ENCODE assay signal across 13 cellular contexts in genomic region chr12:65876898-65877721, GRCh38. TPM values are rescaled to one million over a fixed set of nuclear protein-coding genes. Genes with fewer than 3 reads are reported as not detected.
DNase-seq lines count a peak whose midpoint lies in the region; ATAC-seq and TF ChIP-seq lines count a peak whose summit lies in the region.
"Had no signal": no experiment of that assay in that cellular context is flagged by ENCODE, and none has a peak within 500 bp of the region (broad histone marks: within the 10 kb centered on the region; RNA-seq: fewer than 3 reads in every experiment).

No MANE protein-coding gene starts in this region.

- no peak overlapping the region for H4K8ac ChIP-seq in neuronal stem cell (ENCODE audit: low read depth, low read length)

- no peak overlapping the region for H2AK5ac ChIP-seq in neuronal stem cell (ENCODE audit: low read depth, low read length)

- no peaks in the 10 kb centered on the region for H3K9me3 ChIP-seq in fibroblast of lung (ENCODE audit: control insufficient read depth, insufficient read depth, low read depth, low read length)
- no peaks in the 10 kb centered on the region for H3K9me3 ChIP-seq in neuronal stem cell (replicated peaks in 1 of 2; ENCODE audit: control insufficient read depth in 2 of 2, insufficient read depth in 1 of 2, low read depth in 1 of 2, low read length in 2 of 2)
- H3K9me3 ChIP-seq: BLaER1 treated with 17β-estradiol and CSF1 and Interleukin-3, amounts not matched to agents 10 nM and 100 nM had no signal

- no peaks in the 10 kb centered on the region for H3K36me3 ChIP-seq in fibroblast of lung (ENCODE audit: control insufficient read depth, insufficient read depth, low read length)
- peaks cover 0 to 45% of the 10 kb centered on the region in 2 donors for H3K36me3 ChIP-seq in neuronal stem cell (replicated peaks in 1 of 2; ENCODE audit: control insufficient read depth in 2 of 2, insufficient read depth in 2 of 2, low read length in 2 of 2)
- H3K36me3 ChIP-seq: BLaER1 treated with 17β-estradiol and CSF1 and Interleukin-3, amounts not matched to agents 10 nM and 100 nM had no signal

- H3K27ac ChIP-seq in RWPE1, result peak overlapping the region; percentile 67
- H3K27ac ChIP-seq in fibroblast of lung (ENCODE audit: insufficient read depth, low read length), result no peak overlapping the region
- H3K27ac ChIP-seq in neuronal stem cell (replicated peaks; ENCODE audit: low read length), result peak overlapping the region; percentile 56
- H3K27ac ChIP-seq: BLaER1 treated with 17β-estradiol and CSF1 and Interleukin-3, amounts not matched to agents 10 nM and 100 nM had no signal

- no peaks in the 10 kb centered on the region for H3K9me3 Mint-ChIP-seq in stimulated activated memory B cell treated with anti-CD40 and anti-IgM and Interleukin-4, amounts not matched to agents 10 μg/mL and 1 μg/mL and 100 μg/mL, for 72 hours
- H3K9me3 Mint-ChIP-seq: activated CD8-positive, alpha-beta T cell treated with anti-CD3 and anti-CD28 coated beads for 36 hours; activated naive CD4-positive, alpha-beta T cell treated with anti-CD3 and anti-CD28 coated beads, Interleukin-2, amount 50 U/mL, for 24 hours had no signal

- H3K4me1 ChIP-seq in fibroblast of lung (ENCODE audit: control insufficient read depth, extremely low read depth, insufficient read depth, low read length), result peaks cover 22% of the 10 kb centered on the region
- H3K4me1 ChIP-seq in neuronal stem cell (ENCODE audit: control insufficient read depth in 2 of 2, insufficient read depth in 1 of 2, low read depth in 1 of 2, low read length in 2 of 2), result peaks cover 15 to 20% of the 10 kb centered on the region in 2 donors

- H3K36me3 Mint-ChIP-seq in stimulated activated memory B cell treated with anti-CD40 and anti-IgM and Interleukin-4, amounts not matched to agents 10 μg/mL and 1 μg/mL and 100 μg/mL, for 72 hours, result no peaks in the 10 kb centered on the region
- H3K36me3 Mint-ChIP-seq: activated naive CD4-positive, alpha-beta T cell treated with anti-CD3 and anti-CD28 coated beads, Interleukin-2, amount 50 U/mL, for 24 hours had no signal

- no peak overlapping the region for H3K14ac ChIP-seq in neuronal stem cell (ENCODE audit: low read length)

- H3K4me1 Mint-ChIP-seq in stimulated activated memory B cell treated with anti-CD40 and anti-IgM and Interleukin-4, amounts not matched to agents 10 μg/mL and 1 μg/mL and 100 μg/mL, for 72 hours, result peaks cover 5% of the 10 kb centered on the region
- H3K4me1 Mint-ChIP-seq: activated naive CD4-positive, alpha-beta T cell treated with anti-CD3 and anti-CD28 coated beads, Interleukin-2, amount 50 U/mL, for 24 hours had no signal

- peaks cover 23% of the 10 kb centered on the region for H3K27me3 Mint-ChIP-seq in stimulated activated memory B cell treated with anti-CD40 and anti-IgM and Interleukin-4, amounts not matched to agents 10 μg/mL and 1 μg/mL and 100 μg/mL, for 72 hours

- H3K79me1 ChIP-seq in neuronal stem cell (ENCODE audit: low read depth, low read length), result no peaks in the 10 kb centered on the region

- TF ChIP-seq CTCF in GM12865 (IDR thresholded peaks at IDR 0.05; ENCODE audit: insufficient read depth, low read depth, low read length, missing control alignments) (no peak), RWPE1 (conservative IDR thresholded peaks at IDR 0.05; ENCODE audit: low read depth) (no peak), fibroblast of lung (conservative IDR thresholded peaks at IDR 0.05 in 1 of 2, IDR thresholded peaks at IDR 0.05 in 1 of 2; ENCODE audit: low read depth in 1 of 2, low read length in 2 of 2) (no peak)

- H3K9ac ChIP-seq in fibroblast of lung (ENCODE audit: insufficient read depth, low read length) (no peak overlapping the region), neuronal stem cell (ENCODE audit: low read depth, low read length, poor library complexity) (no peak overlapping the region)
- H3K9ac ChIP-seq: BLaER1 treated with 17β-estradiol and CSF1 and Interleukin-3, amounts not matched to agents 10 nM and 100 nM had no signal

- peak overlapping the region; percentile 21 for H3K4me2 ChIP-seq in fibroblast of lung (ENCODE audit: extremely low read depth, insufficient read depth, low read length)
- H3K4me2 ChIP-seq in neuronal stem cell (ENCODE audit: insufficient read depth, low read length, poor library complexity, severe bottlenecking), result peak overlapping the region; percentile 35

- H2BK15ac ChIP-seq in neuronal stem cell (ENCODE audit: low read length), result no peak overlapping the region

- no peak overlapping the region for H2BK5ac ChIP-seq in neuronal stem cell (ENCODE audit: low read length)

- H3K27me3 ChIP-seq in fibroblast of lung (ENCODE audit: control insufficient read depth, insufficient read depth, low read length), result no peaks in the 10 kb centered on the region
- H3K27me3 ChIP-seq in neuronal stem cell (ENCODE audit: control insufficient read depth in 3 of 3, insufficient read depth in 3 of 3, low read depth in 1 of 3, low read length in 3 of 3), result no peaks in the 10 kb centered on the region

- DNase-seq in GM12865 (ENCODE audit: low read depth), result peak; percentile 11
- no peak for DNase-seq in RWPE1 (ENCODE audit: low spot score)
- peak; percentile 77 to 88 for DNase-seq in fibroblast of lung (ENCODE audit: low read depth in 2 of 2)
- peak; percentile 30 for DNase-seq in neuronal stem cell (ENCODE audit: low spot score)
- DNase-seq in NCI-H2171 treated with DMSO at 0.1 percent for 48 hours (lab: John Stamatoyannopoulos, UW), result no peak
- no peak for DNase-seq in occipital lobe (lab: John Stamatoyannopoulos, UW)
- DNase-seq: activated CD8-positive, alpha-beta T cell treated with anti-CD3 and anti-CD28 coated beads for 36 hours; MV-4-11 had no signal

- H2BK120ac ChIP-seq in neuronal stem cell (ENCODE audit: low read depth, low read length), result no peak overlapping the region

- no peak overlapping the region for H3K4ac ChIP-seq in neuronal stem cell (ENCODE audit: low read length)

- H3K79me2 ChIP-seq in fibroblast of lung (ENCODE audit: control insufficient read depth, insufficient read depth, low read length), result peaks cover 57% of the 10 kb centered on the region

- H3K23ac ChIP-seq in neuronal stem cell (ENCODE audit: low read depth, low read length, poor library complexity), result no peak overlapping the region

- H2BK12ac ChIP-seq in neuronal stem cell (ENCODE audit: low read length), result no peak overlapping the region

- no peak overlapping the region for H3K27ac Mint-ChIP-seq in stimulated activated memory B cell treated with anti-CD40 and anti-IgM and Interleukin-4, amounts not matched to agents 10 μg/mL and 1 μg/mL and 100 μg/mL, for 72 hours
- H3K27ac Mint-ChIP-seq: activated CD8-positive, alpha-beta T cell treated with anti-CD3 and anti-CD28 coated beads for 36 hours; activated naive CD4-positive, alpha-beta T cell treated with anti-CD3 and anti-CD28 coated beads, Interleukin-2, amount 50 U/mL, for 24 hours had no signal

- no peak overlapping the region for H3K4me3 ChIP-seq in GM12865 (ENCODE audit: low read depth, low read length)
- peak overlapping the region in 1 of 4 experiments; percentile 3 for H3K4me3 ChIP-seq in fibroblast of lung (replicated peaks in 1 of 4; ENCODE audit: control extremely low read depth in 1 of 4, insufficient read depth in 1 of 4, low read depth in 3 of 4, low read length in 4 of 4)
- no peak overlapping the region for H3K4me3 ChIP-seq in neuronal stem cell (ENCODE audit: low read length in 2 of 2)
- H3K4me3 ChIP-seq: BLaER1 treated with 17β-estradiol and CSF1 and Interleukin-3, amounts not matched to agents 10 nM and 100 nM had no signal

- CTCF ChIA-PET in RWPE1 (lab: Yijun Ruan, JAX), result interaction anchor here (1.0 kb wide), 1 partner anchor 16 kb away, joined by 3 read pairs; no protein-coding TSS in a partner anchor

- H4K20me1 ChIP-seq in fibroblast of lung (ENCODE audit: control insufficient read depth, extremely low read depth, insufficient read depth, low read length), result no peaks in the 10 kb centered on the region
- H4K20me1 ChIP-seq: BLaER1 treated with 17β-estradiol and CSF1 and Interleukin-3, amounts not matched to agents 10 nM and 100 nM had no signal

- no peak overlapping the region for H4K91ac ChIP-seq in neuronal stem cell (ENCODE audit: low read depth, low read length, poor library complexity)

- no peak for ATAC-seq in HG03039 (IDR thresholded peaks at IDR 0.05; ENCODE audit: unreplicated experiment)
- no peak for ATAC-seq in stimulated activated memory B cell treated with anti-CD40 and anti-IgM and Interleukin-4, amounts not matched to agents 10 μg/mL and 1 μg/mL and 100 μg/mL, for 72 hours
- ATAC-seq: activated CD8-positive, alpha-beta T cell treated with anti-CD3 and anti-CD28 coated beads for 36 hours had no signal

- WGBS in neuronal stem cell (ENCODE audit: extremely low coverage in 2 of 2, insufficient read length in 2 of 2, insufficient replicate concordance in 1 of 2), 2 donors, result no CpG with 5 or more reads among the region's 7 CpGs

- no peak overlapping the region for H3K18ac ChIP-seq in neuronal stem cell (ENCODE audit: low read length)

- H3K4me3 Mint-ChIP-seq in stimulated activated memory B cell treated with anti-CD40 and anti-IgM and Interleukin-4, amounts not matched to agents 10 μg/mL and 1 μg/mL and 100 μg/mL, for 72 hours, result no peak overlapping the region
- H3K4me3 Mint-ChIP-seq: activated CD8-positive, alpha-beta T cell treated with anti-CD3 and anti-CD28 coated beads for 36 hours; activated naive CD4-positive, alpha-beta T cell treated with anti-CD3 and anti-CD28 coated beads, Interleukin-2, amount 50 U/mL, for 24 hours had no signal

- no peak overlapping the region for H2AFZ ChIP-seq in fibroblast of lung (ENCODE audit: low read length)
- no peak overlapping the region for H2AFZ ChIP-seq in neuronal stem cell (ENCODE audit: low read length)

- POLR2A ChIA-PET in RWPE1 (lab: Yijun Ruan, JAX; ENCODE audit: low non-redundant PET), result no interaction called here

RNA-seq across cellular contexts. Expression of gene HMGA2, which starts 52.8 kb away (rescaled TPM):
- total RNA-seq in fibroblast of lung (4.4 and 7.3 TPM in 2 replicates), occipital lobe (0.62 TPM)
- 8.2 and 15.9 TPM in 2 replicates for polyA plus RNA-seq in fibroblast of lung
- polyA plus RNA-seq in fibroblast of lung (2012), result 7.0 and 15.7 TPM in 2 replicates
- polyA minus RNA-seq in fibroblast of lung (ENCODE audit: low replicate concordance), result 6.4 and 9.3 TPM in 2 replicates
- polyA plus RNA-seq in neuronal stem cell (2013, experiment 1 of 2), result 240 TPM
- polyA plus RNA-seq in neuronal stem cell (2013, experiment 2 of 2), result 242 TPM
- total RNA-seq: activated CD8-positive, alpha-beta T cell treated with anti-CD3 and anti-CD28 coated beads for 36 hours; T-helper 1 cell treated with Interleukin-12 subunit alpha and Interleukin-12 subunit beta and Interleukin-4 antibody, amounts not matched to agents 30 ng/mL and 1 ng/mL, for 36 hours had no signal

Comparison
In these comparisons a context has a peak if more than half of its experiments do, and no peak if none do; other contexts are left out.
1. DNase-seq: peak in GM12865 (single experiment), fibroblast of lung (2 of 2) and neuronal stem cell (single experiment); none in RWPE1 (single experiment), NCI-H2171 treated with DMSO at 0.1 percent for 48 hours (single experiment) and occipital lobe (single experiment).